In the genomic region with DNA sequence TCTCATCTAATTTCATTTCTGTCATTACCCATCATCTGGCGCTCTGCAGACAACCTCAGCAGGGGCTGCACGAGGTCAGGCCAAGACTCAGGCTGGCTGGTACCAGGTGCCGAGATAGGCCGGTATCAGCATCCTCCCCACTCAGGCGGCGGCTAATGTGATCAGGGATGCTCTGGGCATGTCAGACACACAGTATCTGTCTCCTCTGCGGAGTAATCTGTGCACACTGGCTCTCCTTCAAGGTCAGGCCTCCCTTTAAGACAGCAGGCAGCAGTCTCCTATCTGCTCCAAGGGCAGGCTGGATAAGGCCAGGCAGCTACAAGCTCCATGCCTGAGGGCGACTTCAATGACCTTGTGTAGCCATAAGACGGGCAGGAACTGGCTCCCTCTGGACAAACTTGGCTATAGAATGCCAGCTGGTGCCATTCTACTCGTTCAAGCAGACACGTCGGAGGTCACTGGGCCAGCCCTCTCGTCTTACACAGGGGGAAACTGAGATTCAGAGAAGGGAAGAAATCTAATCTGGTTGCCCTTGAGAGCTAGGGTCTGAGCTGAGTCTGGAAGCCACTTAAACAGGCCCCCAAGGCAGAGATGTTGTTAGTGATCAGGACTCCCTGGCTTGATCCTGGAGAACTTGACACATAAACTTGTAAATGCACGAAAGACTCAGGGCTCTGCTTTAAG, we compare ENCODE assay signal across 14 cellular contexts. TPM values are rescaled to one million over a fixed set of nuclear protein-coding genes. Genes with fewer than 3 reads are reported as not detected.
"Had no signal": no experiment of that assay in that cellular context is flagged by ENCODE, and none has a peak within 500 bp of the region (broad histone marks: within the 10 kb centered on the region; RNA-seq: fewer than 3 reads in every experiment).

No MANE protein-coding gene starts in this region.

- H3K9me3 Mint-ChIP-seq: activated CD4-positive, alpha-beta memory T cell treated with anti-CD3 and anti-CD28 coated beads, Interleukin-2, amount 10 ng/mL, durations not matched to agents 7 days and 5 days; activated naive CD8-positive, alpha-beta T cell treated with anti-CD3 and anti-CD28 coated beads, Interleukin-2, amount 10 ng/mL, durations not matched to agents 7 days and 5 days; naive thymus-derived CD8-positive, alpha-beta T cell had no signal

- ATAC-seq: activated CD4-positive, alpha-beta T cell treated with anti-CD3 and anti-CD28 coated beads for 36 hours; activated CD8-positive, alpha-beta memory T cell treated with anti-CD3 and anti-CD28 coated beads, Interleukin-2, amount 10 ng/mL, durations not matched to agents 7 days and 5 days; body of pancreas; naive thymus-derived CD8-positive, alpha-beta T cell; WTC11 had no signal

- DNase-seq: activated CD4-positive, alpha-beta memory T cell treated with anti-CD3 and anti-CD28 coated beads, Interleukin-2, amount 10 ng/mL, durations not matched to agents 7 days and 5 days; activated CD4-positive, alpha-beta T cell treated with anti-CD3 and anti-CD28 coated beads for 36 hours; activated CD8-positive, alpha-beta memory T cell treated with anti-CD3 and anti-CD28 coated beads, Interleukin-2, amount 10 ng/mL, durations not matched to agents 7 days and 5 days; activated naive CD8-positive, alpha-beta T cell treated with anti-CD3 and anti-CD28 coated beads, Interleukin-2, amount 10 ng/mL, durations not matched to agents 7 days and 5 days; body of pancreas; central memory CD4-positive, alpha-beta T cell; mesenchymal stem cell; naive thymus-derived CD8-positive, alpha-beta T cell; stimulated activated naive CD4-positive, alpha-beta T cell; tibial artery had no signal

- H3K9me3 ChIP-seq: body of pancreas, tibial artery had no signal

- H3K27ac Mint-ChIP-seq: activated CD4-positive, alpha-beta memory T cell treated with anti-CD3 and anti-CD28 coated beads, Interleukin-2, amount 10 ng/mL, durations not matched to agents 7 days and 5 days; activated CD4-positive, alpha-beta T cell treated with anti-CD3 and anti-CD28 coated beads for 36 hours; activated CD8-positive, alpha-beta memory T cell treated with anti-CD3 and anti-CD28 coated beads, Interleukin-2, amount 10 ng/mL, durations not matched to agents 7 days and 5 days; activated naive CD8-positive, alpha-beta T cell treated with anti-CD3 and anti-CD28 coated beads, Interleukin-2, amount 10 ng/mL, durations not matched to agents 7 days and 5 days; naive thymus-derived CD8-positive, alpha-beta T cell; WTC11 had no signal

- H3K27me3 ChIP-seq: body of pancreas, tibial artery had no signal

- FAIRE-seq: colon, urothelium cell line had no signal

- H3K27ac ChIP-seq: body of pancreas, tibial artery had no signal

- H3K4me1 Mint-ChIP-seq: activated CD4-positive, alpha-beta memory T cell treated with anti-CD3 and anti-CD28 coated beads, Interleukin-2, amount 10 ng/mL, durations not matched to agents 7 days and 5 days; activated CD4-positive, alpha-beta T cell treated with anti-CD3 and anti-CD28 coated beads for 36 hours; activated CD8-positive, alpha-beta memory T cell treated with anti-CD3 and anti-CD28 coated beads, Interleukin-2, amount 10 ng/mL, durations not matched to agents 7 days and 5 days; activated naive CD8-positive, alpha-beta T cell treated with anti-CD3 and anti-CD28 coated beads, Interleukin-2, amount 10 ng/mL, durations not matched to agents 7 days and 5 days had no signal

- H3K27me3 Mint-ChIP-seq: activated CD4-positive, alpha-beta T cell treated with anti-CD3 and anti-CD28 coated beads for 36 hours had no signal

- H3K36me3 Mint-ChIP-seq: activated CD8-positive, alpha-beta memory T cell treated with anti-CD3 and anti-CD28 coated beads, Interleukin-2, amount 10 ng/mL, durations not matched to agents 7 days and 5 days; activated naive CD8-positive, alpha-beta T cell treated with anti-CD3 and anti-CD28 coated beads, Interleukin-2, amount 10 ng/mL, durations not matched to agents 7 days and 5 days; naive thymus-derived CD8-positive, alpha-beta T cell had no signal

- H3K36me3 ChIP-seq: tibial artery had no signal

- H3K4me3 ChIP-seq: body of pancreas, tibial artery had no signal

- H3K4me3 Mint-ChIP-seq: activated CD4-positive, alpha-beta memory T cell treated with anti-CD3 and anti-CD28 coated beads, Interleukin-2, amount 10 ng/mL, durations not matched to agents 7 days and 5 days; activated CD4-positive, alpha-beta T cell treated with anti-CD3 and anti-CD28 coated beads for 36 hours; activated CD8-positive, alpha-beta memory T cell treated with anti-CD3 and anti-CD28 coated beads, Interleukin-2, amount 10 ng/mL, durations not matched to agents 7 days and 5 days; activated naive CD8-positive, alpha-beta T cell treated with anti-CD3 and anti-CD28 coated beads, Interleukin-2, amount 10 ng/mL, durations not matched to agents 7 days and 5 days; naive thymus-derived CD8-positive, alpha-beta T cell; WTC11 had no signal

- H3K4me1 ChIP-seq: body of pancreas, tibial artery had no signal

RNA-seq across cellular contexts. Expression of a gene that starts 59.3 kb away (rescaled TPM):
- total RNA-seq: activated CD8-positive, alpha-beta memory T cell treated with anti-CD3 and anti-CD28 coated beads, Interleukin-2, amount 10 ng/mL, durations not matched to agents 7 days and 5 days; T-helper 2 cell treated with Interferon-gamma antibody and Interleukin-4, amounts not matched to agents 100 ng/mL and 5 ng/mL, for 36 hours had no signal
- polyA plus RNA-seq: naive thymus-derived CD8-positive, alpha-beta T cell had no signal
